ENCODE assay signal across 1 cellular context in genomic region chr7:37450035-37450434, GRCh38.
TF ChIP-seq lines count a peak whose summit lies in the region.

No MANE protein-coding gene starts in this region.

TF ChIP-seq in GM23338, 12 proteins besides CTCF, POLR2A, EP300 and RAD21 (continued from another document):
- no peak for TF ChIP-seq ZNF462 (CRISPR knock-in tag; IDR thresholded peaks at IDR 0.05)
